ENCODE assay signal across 8 cellular contexts in the genomic region with DNA sequence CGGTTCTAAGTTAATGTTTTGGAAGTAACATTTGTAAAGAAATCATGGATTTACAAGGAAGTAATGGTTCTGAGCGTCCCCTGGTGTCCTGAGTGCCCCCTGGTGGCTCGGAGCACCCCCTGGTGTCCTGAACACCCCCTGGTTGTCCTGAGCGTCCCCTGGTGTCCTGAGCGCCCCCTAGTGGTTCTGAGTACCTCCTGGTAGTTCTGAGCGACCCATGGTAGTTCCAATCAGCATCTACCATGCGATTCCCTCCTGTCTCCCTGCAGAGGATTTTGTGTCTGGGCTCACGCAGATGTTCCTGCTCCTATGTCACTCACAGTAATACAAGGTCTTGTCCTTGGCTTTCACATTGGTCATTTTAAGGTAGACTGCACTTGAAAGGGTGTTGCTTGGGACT.
DNase-seq lines count a peak whose midpoint lies in the region; ATAC-seq and TF ChIP-seq lines count a peak whose summit lies in the region.

No MANE protein-coding gene starts in this region.

- DNase-seq in GM20000 (ENCODE audit: low spot score) (peak; percentile 77), NCI-H2107 (lab: John Stamatoyannopoulos, UW) (peak; percentile 36), activated T-cell treated with anti-CD3 and anti-CD28 coated beads for 48 hours (ENCODE audit: low read depth) (peak; percentile 62), myocyte (ENCODE audit: low read depth) (peak; percentile 33), globus pallidus (ENCODE audit: low spot score) (no peak), middle frontal gyrus (ENCODE audit: extremely low spot score, low spot score) (no peak)

- no peak overlapping the region for H3K27ac ChIP-seq in C4-2B

- no peak for ATAC-seq in GM21515 (IDR thresholded peaks at IDR 0.05; ENCODE audit: unreplicated experiment)

- TF ChIP-seq CTCF in C4-2B (conservative IDR thresholded peaks at IDR 0.05) (peak; percentile 60), GM20000 (IDR thresholded peaks at IDR 0.05; ENCODE audit: extremely low read depth, missing control alignments) (peak; percentile 54)

Comparison
In these comparisons a context has a peak if more than half of its experiments do, and no peak if none do; other contexts are left out.
1. DNase-seq: peak in GM20000 (single experiment), NCI-H2107 (single experiment), activated T-cell treated with anti-CD3 and anti-CD28 coated beads for 48 hours (single experiment) and myocyte (single experiment); none in globus pallidus (single experiment) and middle frontal gyrus (single experiment).